In genomic region chr16:85724126-85724879, GRCh38 we compare ENCODE assay signal across 21 cellular contexts. TPM values are rescaled to one million over a fixed set of nuclear protein-coding genes. Genes with fewer than 3 reads are reported as not detected.
DNase-seq lines count a peak whose midpoint lies in the region; ATAC-seq, FAIRE-seq and TF ChIP-seq lines count a peak whose summit lies in the region.
"Had no signal": no experiment of that assay in that cellular context is flagged by ENCODE, and none has a peak within 500 bp of the region (broad histone marks: within the 10 kb centered on the region; RNA-seq: fewer than 3 reads in every experiment).

No MANE protein-coding gene starts in this region.

- H2BK20ac ChIP-seq in H1 (ENCODE audit: low read length) = no peak overlapping the region

- TF ChIP-seq POLR2A in H1 (IDR thresholded peaks at IDR 0.05; ENCODE audit: control extremely low read depth in 1 of 2, low read depth in 2 of 2, low read length in 2 of 2) (no peak), spleen (IDR thresholded peaks at IDR 0.05) (no peak)

- H3K27me3 ChIP-seq in H1 (replicated peaks in 1 of 4; ENCODE audit: control insufficient read depth in 3 of 4, extremely low read depth in 1 of 4, insufficient read depth in 3 of 4, low read length in 3 of 4) (no peaks in the 10 kb centered on the region; a peak in 1 of 7 replicates), osteoblast (ENCODE audit: insufficient read depth, low read length) (no peaks in the 10 kb centered on the region), spleen (replicated peaks in 1 of 7) (no peaks in the 10 kb centered on the region)
- H3K27me3 ChIP-seq: Peyer's patch had no signal

- H3K4me1 ChIP-seq in H1 (replicated peaks in 1 of 4; ENCODE audit: control insufficient read depth in 3 of 4, insufficient read depth in 4 of 4, low read length in 3 of 4) (peaks cover 0 to 4% (median 1%) of the 10 kb centered on the region in 4 experiments; a peak in 3 of 7 replicates), osteoblast (ENCODE audit: insufficient read depth, low read length) (no peaks in the 10 kb centered on the region), spleen (peaks cover 0 to 8% (median 0%) of the 10 kb centered on the region in 6 donors)

- no peak overlapping the region for H2BK15ac ChIP-seq in H1 (ENCODE audit: low read length)

- H2BK5ac ChIP-seq in H1 (ENCODE audit: low read depth, low read length) = no peak overlapping the region

- CTCF ChIA-PET in H1 (lab: Charles Lee; ENCODE audit: partially characterized antibody) = interaction anchor here (0.6 to 20.7 kb wide), 7 partner anchors 9 to 262 kb away, joined by 3 to 620 read pairs (median 3); partner anchors contain the start of gene GINS2

- H3K4me3 ChIP-seq in H1 (ENCODE audit: extremely low read depth in 1 of 4, insufficient read depth in 2 of 4, low read depth in 3 of 4, low read length in 4 of 4) (no peak overlapping the region), osteoblast (ENCODE audit: insufficient read depth, low read length) (no peak overlapping the region), spleen (no peak overlapping the region)
- H3K4me3 ChIP-seq: GM12878, GM23248, Peyer's patch had no signal

- no peak overlapping the region for H2AK5ac ChIP-seq in H1 (ENCODE audit: low read depth, low read length)

- H2BK120ac ChIP-seq in H1 (replicated peaks; ENCODE audit: low read depth, low read length) = no peak overlapping the region

- H3K56ac ChIP-seq in H1 (replicated peaks; ENCODE audit: insufficient read length, low read depth, low read length) = no peak overlapping the region

- ATAC-seq in GM18907 (IDR thresholded peaks at IDR 0.05; ENCODE audit: unreplicated experiment) = no peak
- ATAC-seq: GM12878 had no signal

- intact Hi-C loops in spleen (cut with DNase I; ENCODE audit: low total_unique reads) = no loop called here

- no peak overlapping the region for H3K27ac ChIP-seq in H1 (ENCODE audit: low read depth, low read length)
- H3K27ac ChIP-seq in osteoblast (ENCODE audit: low read depth, low read length) = no peak overlapping the region
- no peak overlapping the region for H3K27ac ChIP-seq in spleen
- H3K27ac ChIP-seq: 22Rv1, GM23248, Peyer's patch had no signal

- no peak for TF ChIP-seq RAD21 in H1 (IDR thresholded peaks at IDR 0.05 in 1 of 2, conservative IDR thresholded peaks at IDR 0.05 in 1 of 2; ENCODE audit: low read depth in 2 of 2, low read length in 2 of 2)

- no peak overlapping the region for H4K5ac ChIP-seq in H1 (ENCODE audit: insufficient read length, low read depth, low read length)

- peak; percentile 71 for DNase-seq in DMS 273 (lab: John Stamatoyannopoulos, UW; ENCODE audit: unreplicated experiment)
- DNase-seq in DMS 273 treated with DMSO at 0.1 percent for 48 hours (lab: John Stamatoyannopoulos, UW) = no peak
- peak; percentile 51 for DNase-seq in NCI-H69 (lab: John Stamatoyannopoulos, UW)
- no peak for DNase-seq in H1 (ENCODE audit: low read depth in 1 of 2, low spot score in 2 of 2)
- peak; percentile 84 for DNase-seq in osteoblast (ENCODE audit: insufficient read length, low spot score, missing footprints)
- no peak for DNase-seq in NCI-H1048 (lab: John Stamatoyannopoulos, UW)
- DNase-seq in spleen = no peak
- DNase-seq: AML-193, GF-D8, GM23248, HCEC 1CT, KBM-7, NCI-H1417 treated with DMSO at 0.1 percent for 48 hours, NCI-H1930, NCI-H345, Peyer's patch, Right ventricle myocardium superior had no signal

- no peak overlapping the region for H3K14ac ChIP-seq in H1 (ENCODE audit: insufficient read length)

- no peak for FAIRE-seq in H1 (lab: Jason Lieb, UNC)
- FAIRE-seq: GM12878, GM19239 had no signal

- H3K79me1 ChIP-seq in H1 (ENCODE audit: low read depth, low read length) = no peaks in the 10 kb centered on the region

- H3K36me3 ChIP-seq in H1 (ENCODE audit: control insufficient read depth in 2 of 4, insufficient read depth in 4 of 4, low read length in 3 of 4) = no peaks in the 10 kb centered on the region
- no peaks in the 10 kb centered on the region for H3K36me3 ChIP-seq in osteoblast (ENCODE audit: insufficient read depth, low read length)
- H3K36me3 ChIP-seq in spleen = peaks cover 0 to 26% (median 0%) of the 10 kb centered on the region in 6 donors
- H3K36me3 ChIP-seq: Peyer's patch had no signal

- no peak for TF ChIP-seq CTCF in H1 (IDR thresholded peaks at IDR 0.05; ENCODE audit: control extremely low read depth in 1 of 3, insufficient read depth in 1 of 3, low read depth in 1 of 3, low read length in 3 of 3)
- no peak for TF ChIP-seq CTCF in osteoblast (IDR thresholded peaks at IDR 0.05; ENCODE audit: extremely low read depth, low read depth, low read length)
- no peak for TF ChIP-seq CTCF in spleen (IDR thresholded peaks at IDR 0.05 in 8 of 11, conservative IDR thresholded peaks at IDR 0.05 in 3 of 11)

- H3K4ac ChIP-seq in H1 (replicated peaks; ENCODE audit: insufficient read length, low read depth, low read length) = no peak overlapping the region

- no peak overlapping the region for H2AFZ ChIP-seq in H1 (ENCODE audit: low read length)
- H2AFZ ChIP-seq in osteoblast (ENCODE audit: low read length) = no peak overlapping the region
- H2AFZ ChIP-seq: GM23248 had no signal

- WGBS in H1 (ENCODE audit: extremely low coverage in 1 of 2, insufficient coverage in 1 of 2, insufficient read length in 1 of 2, insufficient replicate concordance in 2 of 2, low coverage in 1 of 2, low lambda C conversion rate in 2 of 2, missing lambda C conversion rate in 1 of 2), 2 experiments = 92% methylated on average over 19 of the region's 20 CpGs; no CpG with 5 or more reads in 1 of the 2 experiments
- WGBS in spleen, 5 donors = 82 to 90% (median 89%) methylated on average over 19 to 20 of the region's 20 CpGs

- no peak for TF ChIP-seq EP300 in H1 (IDR thresholded peaks at IDR 0.05; ENCODE audit: borderline replicate concordance in 1 of 2, low read depth in 2 of 2, low read length in 2 of 2)

- H4K20me1 ChIP-seq in H1 (replicated peaks in 1 of 2; ENCODE audit: control insufficient read depth in 1 of 2, insufficient read depth in 2 of 2, low read length in 2 of 2) (peaks cover 2 to 7% of the 10 kb centered on the region in 2 experiments), osteoblast (ENCODE audit: insufficient read depth, low read length) (no peaks in the 10 kb centered on the region)

- no peak overlapping the region for H2BK12ac ChIP-seq in H1 (ENCODE audit: low read depth, low read length)

- no peak overlapping the region for H3K23ac ChIP-seq in H1 (ENCODE audit: insufficient read length)

- H3K23me2 ChIP-seq in H1 (ENCODE audit: low read depth, low read length) = no peaks in the 10 kb centered on the region

- H4K8ac ChIP-seq in H1 (ENCODE audit: extremely low read depth, insufficient read depth, low read length) = 0 out of 2 replicates have a peak overlapping the region, but pooled peaks have one; percentile 38

- no peak overlapping the region for H4K91ac ChIP-seq in H1 (replicated peaks; ENCODE audit: insufficient read length, low read length)

- POLR2A ChIA-PET in H1 (lab: Charles Lee; ENCODE audit: partially characterized antibody) = interaction anchor here (0.6 to 1.3 kb wide), 4 partner anchors 9 to 42 kb away, joined by 3 read pairs; no protein-coding TSS in a partner anchor

- H3K18ac ChIP-seq in H1 (ENCODE audit: extremely low read depth, low read length) = no peak overlapping the region

- H3K9me3 ChIP-seq in H1 (ENCODE audit: insufficient read depth in 2 of 2, low read depth in 1 of 2, low read length in 1 of 2) (no peaks in the 10 kb centered on the region), osteoblast (ENCODE audit: low read depth, low read length) (no peaks in the 10 kb centered on the region), spleen (no peaks in the 10 kb centered on the region)
- H3K9me3 ChIP-seq: Peyer's patch had no signal

- no peaks in the 10 kb centered on the region for H3K79me2 ChIP-seq in H1 (ENCODE audit: control insufficient read depth in 1 of 2, insufficient read depth in 2 of 2, low read length in 2 of 2)
- H3K79me2 ChIP-seq in osteoblast (ENCODE audit: insufficient read depth, low read length) = no peaks in the 10 kb centered on the region

- H3K4me2 ChIP-seq in H1 (ENCODE audit: insufficient read depth in 1 of 2, low read depth in 2 of 2, low read length in 2 of 2) (no peak overlapping the region), osteoblast (ENCODE audit: insufficient read depth, low read length) (no peak overlapping the region)

- no peak overlapping the region for H3K9ac ChIP-seq in H1 (replicated peaks in 1 of 4; ENCODE audit: extremely low read depth in 1 of 4, low read depth in 3 of 4, low read length in 3 of 4)
- H3K9ac ChIP-seq: GM23248 had no signal

TF ChIP-seq in H1, 55 proteins besides CTCF, POLR2A, EP300 and RAD21 (continues in another document):
- TF ChIP-seq ZNF274 (IDR thresholded peaks at IDR 0.05; ENCODE audit: borderline replicate concordance, extremely low read depth, low read length) (no peak), EZH2 (IDR thresholded peaks at IDR 0.05; ENCODE audit: low read depth, low read length, severe bottlenecking) (no peak), EGR1 (IDR thresholded peaks at IDR 0.05; ENCODE audit: borderline replicate concordance, low read depth, low read length) (no peak), GABPA (IDR thresholded peaks at IDR 0.05; ENCODE audit: borderline replicate concordance, insufficient read depth, low read length) (no peak)

RNA-seq across cellular contexts. Expression of gene C16orf74, which starts 26.6 kb away (rescaled TPM):
- total RNA-seq in H1 (2021; fragmentation: NEBNext Ultra II Directional; extraction: Animal tissue kit (Norgen Biotek cat#: 25700)) = 6.1 and 7.3 TPM in 2 replicates
- polyA plus RNA-seq in H1 (2011; rRNA removed) (9.3 and 13.4 TPM in 2 replicates), spleen (100 to 1,000 TPM in 1 of 3 donors, 10 to 100 TPM in 2; 38.0 to 107 (median 73.4) TPM)
- polyA plus RNA-seq in H1 (2011; cell fraction: cytosol; rRNA removed) = 9.3 TPM
- polyA plus RNA-seq in H1 (2011; cell fraction: nucleus; rRNA removed) = 9.9 TPM
- 4.3 to 8.8 TPM (median 7.6 TPM) in 4 replicates for polyA plus RNA-seq in H1 (2012, experiment 1 of 2)
- polyA plus RNA-seq in H1 (2012, experiment 2 of 2) = 7.0 TPM
- 9.0 TPM for polyA plus RNA-seq in H1 (2013, experiment 1 of 2)
- polyA plus RNA-seq in H1 (2013, experiment 2 of 2) = 8.4 TPM
- polyA minus RNA-seq in H1 (2011; rRNA and poly(A)+ RNA removed) = 0.44 and 0.85 TPM in 2 replicates
- 2.2 TPM for polyA minus RNA-seq in H1 (2011; cell fraction: cytosol; rRNA and poly(A)+ RNA removed)
- polyA minus RNA-seq in H1 (2011; cell fraction: nucleus; rRNA and poly(A)+ RNA removed) = 1.1 TPM
- total RNA-seq in osteoblast (0.59 and 0.72 TPM in 2 replicates), spleen (10 to 100 TPM; 12.1 to 31.1 (median 14.9) TPM)

RNA-seq across cellular contexts. Expression of gene GINS2, which starts 35.5 kb away (rescaled TPM):
- total RNA-seq in H1 (2021; fragmentation: NEBNext Ultra II Directional; extraction: Animal tissue kit (Norgen Biotek cat#: 25700)) = 51.4 and 59.1 TPM in 2 replicates
- polyA plus RNA-seq in H1 (2011; rRNA removed) = 22.5 and 29.4 TPM in 2 replicates
- polyA plus RNA-seq in H1 (2011; cell fraction: cytosol; rRNA removed) = 31.5 TPM
- polyA plus RNA-seq in H1 (2011; cell fraction: nucleus; rRNA removed) = 18.3 TPM
- polyA plus RNA-seq in H1 (2012, experiment 1 of 2) = 34.6 to 46.9 TPM (median 38.3 TPM) in 4 replicates
- polyA plus RNA-seq in H1 (2012, experiment 2 of 2) = 17.0 TPM
- polyA plus RNA-seq in H1 (2013, experiment 1 of 2) = 28.2 TPM
- polyA plus RNA-seq in H1 (2013, experiment 2 of 2) = 28.2 TPM
- polyA minus RNA-seq in H1 (2011; rRNA and poly(A)+ RNA removed) = 24.8 and 29.1 TPM in 2 replicates
- polyA minus RNA-seq in H1 (2011; cell fraction: cytosol; rRNA and poly(A)+ RNA removed) = 14.1 TPM
- polyA minus RNA-seq in H1 (2011; cell fraction: nucleus; rRNA and poly(A)+ RNA removed) = 18.6 TPM
- total RNA-seq in osteoblast = 1.2 and 1.8 TPM in 2 replicates
- 1 to 10 TPM; 1.0 to 7.0 (median 2.3) TPM for total RNA-seq in spleen
- polyA plus RNA-seq in spleen = 1 to 10 TPM; 1.3 to 5.4 (median 2.3) TPM

Comparison
In these comparisons a context has a peak if more than half of its experiments do, and no peak if none do; other contexts are left out.
1. DNase-seq: peak in DMS 273 (single experiment), NCI-H69 (single experiment) and osteoblast (single experiment); none in DMS 273 treated with DMSO at 0.1 percent for 48 hours (single experiment), H1 (0 of 2), NCI-H1048 (single experiment) and spleen (single experiment).